ENCODE assay signal across 8 cellular contexts in genomic region chr7:55572378-55573233, GRCh38. TPM values are rescaled to one million over a fixed set of nuclear protein-coding genes. Genes with fewer than 3 reads are reported as not detected.
DNase-seq lines count a peak whose midpoint lies in the region; ATAC-seq and TF ChIP-seq lines count a peak whose summit lies in the region.

Gene VOPP1, minus strand, starts transcription at chr7:55572502. Its CDS starts 178 bp downstream, at chr7:55572324.

- H3K27me3 Mint-ChIP-seq in activated CD8-positive, alpha-beta memory T cell treated with anti-CD3 and anti-CD28 coated beads, Interleukin-2, amount 10 ng/mL, durations not matched to agents 7 days and 5 days, result no peaks in the 10 kb centered on the region

- H3K4me3 ChIP-seq in BJ (ENCODE audit: low read depth, low read length) (peak within 1 kb of the TSS; percentile 79), endocrine pancreas (ENCODE audit: control insufficient read depth, insufficient read depth, low read length) (peak within 1 kb of the TSS; percentile 87)

- H3K27ac Mint-ChIP-seq in activated CD8-positive, alpha-beta memory T cell treated with anti-CD3 and anti-CD28 coated beads, Interleukin-2, amount 10 ng/mL, durations not matched to agents 7 days and 5 days, result peak within 1 kb of the TSS; percentile 88

- ATAC-seq in HG03342 (IDR thresholded peaks at IDR 0.05; ENCODE audit: unreplicated experiment), result peak; percentile 47
- peak; percentile 72 for ATAC-seq in activated CD8-positive, alpha-beta memory T cell treated with anti-CD3 and anti-CD28 coated beads, Interleukin-2, amount 10 ng/mL, durations not matched to agents 7 days and 5 days

- POLR2A ChIA-PET in BJ (lab: Charles Lee), result no interaction called here

- H3K4me1 ChIP-seq in endocrine pancreas (ENCODE audit: control insufficient read depth, insufficient read depth, low read length), result peaks cover 15% of the 10 kb centered on the region

- peak within 1 kb of the TSS; percentile 87 for H3K4me3 Mint-ChIP-seq in activated CD8-positive, alpha-beta memory T cell treated with anti-CD3 and anti-CD28 coated beads, Interleukin-2, amount 10 ng/mL, durations not matched to agents 7 days and 5 days

- H3K9me3 ChIP-seq in endocrine pancreas (ENCODE audit: control insufficient read depth, low read length), result no peaks in the 10 kb centered on the region

- peaks cover 5% of the 10 kb centered on the region for H3K36me3 Mint-ChIP-seq in activated CD8-positive, alpha-beta memory T cell treated with anti-CD3 and anti-CD28 coated beads, Interleukin-2, amount 10 ng/mL, durations not matched to agents 7 days and 5 days

- no peak for DNase-seq in BJ (ENCODE audit: low read depth)
- DNase-seq in GM19238 (ENCODE audit: insufficient read length, low spot score), result peak; percentile 89
- peak; percentile 41 for DNase-seq in NCI-H748 treated with DMSO at 0.1 percent for 48 hours (lab: John Stamatoyannopoulos, UW)
- peak; percentile 57 for DNase-seq in activated CD8-positive, alpha-beta memory T cell treated with anti-CD3 and anti-CD28 coated beads, Interleukin-2, amount 10 ng/mL, durations not matched to agents 7 days and 5 days
- peak; percentile 80 for DNase-seq in medulla oblongata (ENCODE audit: extremely low spot score)
- DNase-seq in stimulated activated CD8-positive, alpha-beta memory T cell treated with anti-CD3 and anti-CD28 coated beads, Interleukin-15, amount 100 ng/mL, for 48 hours (ENCODE audit: low read depth in 2 of 2), result peak; percentile 49 to 54

- peaks cover 57% of the 10 kb centered on the region for H3K4me1 Mint-ChIP-seq in activated CD8-positive, alpha-beta memory T cell treated with anti-CD3 and anti-CD28 coated beads, Interleukin-2, amount 10 ng/mL, durations not matched to agents 7 days and 5 days

- TF ChIP-seq CTCF in BJ (IDR thresholded peaks at IDR 0.05; ENCODE audit: insufficient read depth, low read depth, low read length), result no peak

- no peaks in the 10 kb centered on the region for H3K36me3 ChIP-seq in BJ (ENCODE audit: control insufficient read depth, insufficient read depth, low read length)
- H3K36me3 ChIP-seq in endocrine pancreas (ENCODE audit: control insufficient read depth, insufficient read depth, low read length), result no peaks in the 10 kb centered on the region

- H3K27me3 ChIP-seq in BJ (ENCODE audit: control insufficient read depth, insufficient read depth, low read length) (no peaks in the 10 kb centered on the region), endocrine pancreas (ENCODE audit: control insufficient read depth, insufficient read depth, low read length) (no peaks in the 10 kb centered on the region)

- no peaks in the 10 kb centered on the region for H3K9me3 Mint-ChIP-seq in activated CD8-positive, alpha-beta memory T cell treated with anti-CD3 and anti-CD28 coated beads, Interleukin-2, amount 10 ng/mL, durations not matched to agents 7 days and 5 days (ENCODE audit: low read depth)

- peak within 1 kb of the TSS; percentile 79 for H3K9ac ChIP-seq in endocrine pancreas (ENCODE audit: control insufficient read depth, insufficient read depth, low read length)

- CTCF ChIA-PET in BJ (lab: Yijun Ruan, JAX), result interaction anchor here (0.6 to 2.2 kb wide), 3 partner anchors 15 to 529 kb away, joined by 3 to 10 read pairs (median 3); no protein-coding TSS in a partner anchor
- CTCF ChIA-PET in activated CD8-positive, alpha-beta memory T cell treated with anti-CD3 and anti-CD28 coated beads, Interleukin-2, amount 10 ng/mL, durations not matched to agents 7 days and 5 days (lab: Charles Lee), result interaction anchor here (0.7 to 6.0 kb wide), 3 partner anchors 17 to 492 kb away, joined by 3 to 33 read pairs (median 5); no protein-coding TSS in a partner anchor

RNA-seq across cellular contexts. Expression of gene VOPP1, which starts in this region (rescaled TPM):
- 81.9 and 83.7 TPM in 2 replicates for polyA plus RNA-seq in BJ (2011; rRNA removed)
- polyA minus RNA-seq in BJ (2011; rRNA and poly(A)+ RNA removed), result 77.1 and 93.2 TPM in 2 replicates
- total RNA-seq in activated CD8-positive, alpha-beta memory T cell treated with anti-CD3 and anti-CD28 coated beads, Interleukin-2, amount 10 ng/mL, durations not matched to agents 7 days and 5 days, result 10 to 100 TPM; 42.3 to 67.3 TPM
